ENCODE assay signal across 4 cellular contexts in genomic region chr2:236169741-236170654, GRCh38.
A peak's percentile ranks its signal among the peaks of the same experiment; 100 is the strongest.
TF ChIP-seq lines count a peak whose summit lies in the region.

No MANE protein-coding gene starts in this region.

TF ChIP-seq in SK-N-SH, 30 proteins besides CTCF, POLR2A, EP300 and RAD21 (continued from another document and continues in another):
- TF ChIP-seq USF2 (IDR thresholded peaks at IDR 0.05; ENCODE audit: borderline replicate concordance, low read depth, low read length) (no peak), GABPA (IDR thresholded peaks at IDR 0.05; ENCODE audit: low read depth) (no peak), NRF1 (IDR thresholded peaks at IDR 0.05; ENCODE audit: low read depth, low read length) (no peak), SMC3 (IDR thresholded peaks at IDR 0.05; ENCODE audit: low read depth, low read length) (no peak), MXI1 (IDR thresholded peaks at IDR 0.05; ENCODE audit: low read depth, low read length) (no peak), PBX3 (IDR thresholded peaks at IDR 0.05) (no peak), TEAD4 (IDR thresholded peaks at IDR 0.05; ENCODE audit: borderline replicate concordance, insufficient read depth) (no peak), TCF12 (IDR thresholded peaks at IDR 0.05) (no peak), ZBTB33 (IDR thresholded peaks at IDR 0.05; ENCODE audit: borderline replicate concordance, low read depth) (no peak), CHD2 (IDR thresholded peaks at IDR 0.05; ENCODE audit: low read length, partially characterized antibody) (no peak), GATA2 (CRISPR knock-in tag; IDR thresholded peaks at IDR 0.05) (no peak), MEF2A (IDR thresholded peaks at IDR 0.05; ENCODE audit: borderline replicate concordance, low read depth) (no peak), RXRA (IDR thresholded peaks at IDR 0.05; ENCODE audit: borderline replicate concordance, low read depth) (no peak), NFIC (IDR thresholded peaks at IDR 0.05; ENCODE audit: borderline replicate concordance) (no peak)

TF ChIP-seq in SK-N-SH treated with all-trans-retinoic acid at 6 μM for 48 hours, 23 proteins besides CTCF, POLR2A, EP300 and RAD21 (continued from another document):
- TF ChIP-seq CSRNP3 (CRISPR knock-in tag; IDR thresholded peaks at IDR 0.05) (no peak), ZNF565 (CRISPR knock-in tag; conservative IDR thresholded peaks at IDR 0.05; ENCODE audit: low read depth) (no peak), PATZ1 (CRISPR knock-in tag; IDR thresholded peaks at IDR 0.05; ENCODE audit: borderline replicate concordance) (no peak), GLIS3 (CRISPR knock-in tag; IDR thresholded peaks at IDR 0.05) (no peak), ZNF8 (CRISPR knock-in tag; IDR thresholded peaks at IDR 0.05) (no peak), RARB (CRISPR knock-in tag; IDR thresholded peaks at IDR 0.05) (no peak)
TF ChIP-seq in SK-N-SH treated with all-trans-retinoic acid at 6 μM for 48 hours: peak in this region for 0.

TF ChIP-seq in K562, 482 proteins besides CTCF, POLR2A, EP300 and RAD21 (continued from another document and continues in another):
- TF ChIP-seq ZNF318 (IDR thresholded peaks at IDR 0.05; ENCODE audit: borderline replicate concordance in 1 of 2, low read depth in 1 of 2) (no peak), ZNF398 (CRISPR knock-in tag; IDR thresholded peaks at IDR 0.05) (no peak)

TF ChIP-seq in neural cell, 6 proteins besides CTCF, POLR2A, EP300 and RAD21 (continued from another document):
- TF ChIP-seq REST (IDR thresholded peaks at IDR 0.05; ENCODE audit: borderline replicate concordance), result no peak
- peak; percentile 96 for TF ChIP-seq EZH2 (IDR thresholded peaks at IDR 0.05; ENCODE audit: borderline replicate concordance, insufficient read depth, low read length, poor library complexity, severe bottlenecking)
- peak; percentile 30 for TF ChIP-seq TAF1 (IDR thresholded peaks at IDR 0.05; ENCODE audit: low read depth)
- peak; percentile 45 for TF ChIP-seq POLR2AphosphoS5 (IDR thresholded peaks at IDR 0.05)
- TF ChIP-seq SMC3 (conservative IDR thresholded peaks at IDR 0.05; ENCODE audit: poor library complexity), result no peak
